39 cellular contexts compared by ENCODE assay signal in genomic region chr6:39445667-39446066, GRCh38.
"Had no signal": no experiment of that assay in that cellular context is flagged by ENCODE, and none has a peak within 500 bp of the region (broad histone marks: within the 10 kb centered on the region; RNA-seq: fewer than 3 reads in every experiment).

No MANE protein-coding gene starts in this region.

- H3K27ac Mint-ChIP-seq: activated naive CD4-positive, alpha-beta T cell treated with anti-CD3 and anti-CD28 coated beads for 36 hours; activated naive CD4-positive, alpha-beta T cell treated with anti-CD3 and anti-CD28 coated beads, Interleukin-2, amount 10 ng/mL, durations not matched to agents 7 days and 5 days; activated naive CD4-positive, alpha-beta T cell treated with anti-CD3 and anti-CD28 coated beads, Interleukin-2, amount 50 U/mL, for 24 hours; activated naive CD4-positive, alpha-beta T cell treated with anti-CD3 and anti-CD28 coated beads, Interleukin-2, amount 50 U/mL, for 72 hours; activated naive CD8-positive, alpha-beta T cell; activated naive CD8-positive, alpha-beta T cell treated with anti-CD3 and anti-CD28 coated beads, Interleukin-2, amount 10 ng/mL, durations not matched to agents 7 days and 5 days; activated naive CD8-positive, alpha-beta T cell treated with anti-CD3 and anti-CD28 coated beads, Interleukin-2, amount 50 U/mL, for 24 hours; activated T-cell treated with anti-CD3 and anti-CD28 coated beads, Interleukin-2, amount 50 U/mL, for 24 hours; activated T-helper 1 cell treated with anti-CD3 and anti-CD28 coated beads, Interleukin-12 subunit alpha, Interleukin-12 subunit beta, Interleukin-2, Interleukin-4 antibody, amounts not matched to agents 30 ng/mL and 10 ng/mL and 1 ng/mL, durations not matched to agents 14 hours and 24 hours and 36 hours; activated T-helper 17 cell treated with anti-CD3 and anti-CD28 coated beads, Interleukin-2, amount 50 U/mL, for 72 hours; activated T-helper 2 cell treated with anti-CD3 and anti-CD28 coated beads, Interferon-gamma antibody, Interleukin-2, Interleukin-4, amounts not matched to agents 10 μg/mL and 5 μg/mL and 100 μg/mL, durations not matched to agents 14 hours and 24 hours and 36 hours; brain had no signal

- DNase-seq: activated effector memory CD4-positive, alpha-beta T cell treated with Interleukin-2 at 50 U/mL for 16 hours; activated gamma-delta T cell; activated gamma-delta T cell treated with Interleukin-2 at 50 U/mL for 16 hours; activated naive CD4-positive, alpha-beta T cell; activated naive CD4-positive, alpha-beta T cell treated with anti-CD3 and anti-CD28 coated beads for 36 hours; activated naive CD4-positive, alpha-beta T cell treated with anti-CD3 and anti-CD28 coated beads, Interleukin-2, amount 10 ng/mL, durations not matched to agents 7 days and 5 days; activated naive CD4-positive, alpha-beta T cell treated with anti-CD3 and anti-CD28 coated beads, Interleukin-2, amount 50 U/mL, for 16 hours; activated naive CD4-positive, alpha-beta T cell treated with Interleukin-2 at 50 U/mL for 16 hours; activated naive CD8-positive, alpha-beta T cell treated with anti-CD3 and anti-CD28 coated beads for 36 hours; activated naive CD8-positive, alpha-beta T cell treated with anti-CD3 and anti-CD28 coated beads, Interleukin-2, amount 10 ng/mL, durations not matched to agents 7 days and 5 days; activated naive CD8-positive, alpha-beta T cell treated with anti-CD3 and anti-CD28 coated beads, Interleukin-2, amount 50 U/mL, for 24 hours; activated T-cell treated with anti-CD3 and anti-CD28 coated beads, Interleukin-2, amount 50 U/mL, for 24 hours; activated T-cell treated with anti-CD3 and anti-CD28 coated beads, Interleukin-2, amount 50 U/mL, for 4 hours; activated T-cell treated with anti-CD3 and anti-CD28 coated beads, Interleukin-2, amount 50 U/mL, for 48 hours; activated T-cell treated with anti-CD3 and anti-CD28 coated beads, Interleukin-2, amount 50 U/mL, for 72 hours; adrenal gland; amniotic stem cell; amygdala; anterior cingulate cortex; aorta; body of pancreas; brain microvascular endothelial cell; caudate nucleus; central memory CD4-positive, alpha-beta T cell; cerebellar nuclear complex had no signal

- H3K4me3 Mint-ChIP-seq: activated naive CD4-positive, alpha-beta T cell treated with anti-CD3 and anti-CD28 coated beads for 36 hours; activated naive CD4-positive, alpha-beta T cell treated with anti-CD3 and anti-CD28 coated beads, Interleukin-2, amount 10 ng/mL, durations not matched to agents 7 days and 5 days; activated naive CD4-positive, alpha-beta T cell treated with anti-CD3 and anti-CD28 coated beads, Interleukin-2, amount 50 U/mL, for 24 hours; activated naive CD8-positive, alpha-beta T cell; activated naive CD8-positive, alpha-beta T cell treated with anti-CD3 and anti-CD28 coated beads for 36 hours; activated naive CD8-positive, alpha-beta T cell treated with anti-CD3 and anti-CD28 coated beads, Interleukin-2, amount 10 ng/mL, durations not matched to agents 7 days and 5 days; activated naive CD8-positive, alpha-beta T cell treated with anti-CD3 and anti-CD28 coated beads, Interleukin-2, amount 50 U/mL, for 24 hours; activated T-cell treated with anti-CD3 and anti-CD28 coated beads, Interleukin-2, amount 50 U/mL, for 24 hours; activated T-cell treated with anti-CD3 and anti-CD28 coated beads, Interleukin-2, amount 50 U/mL, for 4 hours; activated T-cell treated with anti-CD3 and anti-CD28 coated beads, Interleukin-2, amount 50 U/mL, for 72 hours; activated T-helper 1 cell treated with anti-CD3 and anti-CD28 coated beads, Interleukin-12 subunit alpha, Interleukin-12 subunit beta, Interleukin-2, Interleukin-4 antibody, amounts not matched to agents 30 ng/mL and 10 ng/mL and 1 ng/mL, durations not matched to agents 14 hours and 24 hours and 36 hours; activated T-helper 17 cell treated with anti-CD3 and anti-CD28 coated beads, Interleukin-2, amount 50 U/mL, for 72 hours; brain; central memory CD8-positive, alpha-beta T cell had no signal

- H3K4me3 ChIP-seq: adrenal gland, ascending aorta, body of pancreas, breast epithelium, cardiac muscle cell had no signal

- H3K9me3 Mint-ChIP-seq: activated naive CD4-positive, alpha-beta T cell treated with anti-CD3 and anti-CD28 coated beads for 36 hours; activated naive CD4-positive, alpha-beta T cell treated with anti-CD3 and anti-CD28 coated beads, Interleukin-2, amount 50 U/mL, for 24 hours; activated naive CD8-positive, alpha-beta T cell treated with anti-CD3 and anti-CD28 coated beads for 36 hours; activated naive CD8-positive, alpha-beta T cell treated with anti-CD3 and anti-CD28 coated beads, Interleukin-2, amount 10 ng/mL, durations not matched to agents 7 days and 5 days; activated naive CD8-positive, alpha-beta T cell treated with anti-CD3 and anti-CD28 coated beads, Interleukin-2, amount 50 U/mL, for 24 hours; activated T-cell treated with anti-CD3 and anti-CD28 coated beads, Interleukin-2, amount 50 U/mL, for 24 hours; activated T-cell treated with anti-CD3 and anti-CD28 coated beads, Interleukin-2, amount 50 U/mL, for 4 hours; activated T-cell treated with anti-CD3 and anti-CD28 coated beads, Interleukin-2, amount 50 U/mL, for 72 hours; activated T-helper 1 cell treated with anti-CD3 and anti-CD28 coated beads, Interleukin-12 subunit alpha, Interleukin-12 subunit beta, Interleukin-2, Interleukin-4 antibody, amounts not matched to agents 30 ng/mL and 10 ng/mL and 1 ng/mL, durations not matched to agents 14 hours and 24 hours and 36 hours; activated T-helper 17 cell treated with anti-CD3 and anti-CD28 coated beads, Interleukin-2, amount 50 U/mL, for 72 hours; activated T-helper 2 cell treated with anti-CD3 and anti-CD28 coated beads, Interferon-gamma antibody, Interleukin-2, Interleukin-4, amounts not matched to agents 10 μg/mL and 5 μg/mL and 100 μg/mL, durations not matched to agents 14 hours and 24 hours and 36 hours; central memory CD8-positive, alpha-beta T cell had no signal

- H3K36me3 Mint-ChIP-seq: activated naive CD4-positive, alpha-beta T cell treated with anti-CD3 and anti-CD28 coated beads, Interleukin-2, amount 10 ng/mL, durations not matched to agents 7 days and 5 days; activated naive CD4-positive, alpha-beta T cell treated with anti-CD3 and anti-CD28 coated beads, Interleukin-2, amount 50 U/mL, for 24 hours; activated naive CD4-positive, alpha-beta T cell treated with anti-CD3 and anti-CD28 coated beads, Interleukin-2, amount 50 U/mL, for 72 hours; activated naive CD8-positive, alpha-beta T cell; activated naive CD8-positive, alpha-beta T cell treated with anti-CD3 and anti-CD28 coated beads, Interleukin-2, amount 10 ng/mL, durations not matched to agents 7 days and 5 days; brain had no signal

- FAIRE-seq: astrocyte, bronchial epithelial cell, colon had no signal

- H3K27me3 ChIP-seq: adrenal gland, ascending aorta, body of pancreas, brain microvascular endothelial cell, breast epithelium, cardiac muscle cell had no signal

- H3K4me1 ChIP-seq: adrenal gland, ascending aorta, body of pancreas, breast epithelium had no signal

- H3K9me3 ChIP-seq: adrenal gland, ascending aorta, body of pancreas, breast epithelium had no signal

- H3K36me3 ChIP-seq: adrenal gland, ascending aorta, brain microvascular endothelial cell, breast epithelium, cardiac muscle cell had no signal

- H3K27ac ChIP-seq: adrenal gland, ascending aorta, body of pancreas, brain microvascular endothelial cell, breast epithelium, cardiac muscle cell had no signal

- H3K4me1 Mint-ChIP-seq: activated naive CD4-positive, alpha-beta T cell treated with anti-CD3 and anti-CD28 coated beads, Interleukin-2, amount 10 ng/mL, durations not matched to agents 7 days and 5 days; activated naive CD4-positive, alpha-beta T cell treated with anti-CD3 and anti-CD28 coated beads, Interleukin-2, amount 50 U/mL, for 24 hours; activated naive CD8-positive, alpha-beta T cell treated with anti-CD3 and anti-CD28 coated beads, Interleukin-2, amount 10 ng/mL, durations not matched to agents 7 days and 5 days; activated T-helper 17 cell treated with anti-CD3 and anti-CD28 coated beads, Interleukin-2, amount 50 U/mL, for 72 hours; brain; central memory CD8-positive, alpha-beta T cell had no signal
